In the genomic region with DNA sequence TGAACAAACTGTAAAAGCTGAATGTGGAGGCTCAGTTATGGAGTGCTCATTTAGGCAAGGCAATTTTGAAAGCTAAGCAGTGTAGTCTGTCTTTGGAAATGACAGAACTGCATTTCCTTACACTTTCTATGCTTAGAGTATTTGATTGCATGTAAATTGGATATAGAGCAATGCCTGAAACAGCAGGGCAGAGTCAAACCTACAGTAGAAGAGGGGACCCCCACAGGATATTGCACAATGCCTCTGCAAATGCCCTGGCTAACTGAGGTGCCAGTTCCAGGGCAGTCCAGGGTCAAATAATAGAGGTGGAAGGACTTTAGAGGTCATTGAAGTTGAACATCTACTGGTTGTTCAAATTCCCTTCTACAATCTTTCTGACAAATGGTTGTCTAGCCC, we compare ENCODE assay signal across 20 cellular contexts. TPM values are rescaled to one million over a fixed set of nuclear protein-coding genes. Genes with fewer than 3 reads are reported as not detected.
"Had no signal": no experiment of that assay in that cellular context is flagged by ENCODE, and none has a peak within 500 bp of the region (broad histone marks: within the 10 kb centered on the region; RNA-seq: fewer than 3 reads in every experiment).

No MANE protein-coding gene starts in this region.

- H3K27ac ChIP-seq: gastrocnemius medialis, left lung, sigmoid colon had no signal

- H3K9me3 Mint-ChIP-seq: activated B cell treated with CpG ODN at 0.5 μM for 24 hours; activated CD4-positive, alpha-beta T cell treated with anti-CD3 and anti-CD28 coated beads, Interleukin-2, amount 10 ng/mL, durations not matched to agents 24 days and 14 days; activated naive CD4-positive, alpha-beta T cell treated with anti-CD3 and anti-CD28 coated beads, Interleukin-2, amount 50 U/mL, for 72 hours; effector memory CD8-positive, alpha-beta T cell; stimulated activated effector memory CD8-positive, alpha-beta T cell treated with anti-CD3 and anti-CD28 coated beads, Interleukin-12 subunit alpha, Interleukin-12 subunit beta, amount 100 ng/mL, for 72 hours had no signal

- H3K36me3 ChIP-seq: gastrocnemius medialis, left lung, sigmoid colon had no signal

- DNase-seq: activated B cell treated with CpG ODN at 0.5 μM for 24 hours; activated CD4-positive, alpha-beta T cell treated with anti-CD3 and anti-CD28 coated beads, Interleukin-2, amount 10 ng/mL, durations not matched to agents 24 days and 14 days; activated CD8-positive, alpha-beta memory T cell treated with anti-CD3 and anti-CD28 coated beads, Interleukin-2, amount 50 U/mL, for 4 hours; activated CD8-positive, alpha-beta T cell treated with anti-CD3 and anti-CD28 coated beads, Interleukin-2, amount 10 ng/mL, durations not matched to agents 7 days and 5 days; activated gamma-delta T cell; activated T-cell treated with anti-CD3 and anti-CD28 coated beads, Interleukin-2, amount 50 U/mL, for 48 hours; amygdala; effector memory CD8-positive, alpha-beta T cell; gastrocnemius medialis; left lung; mammary epithelial cell; mucosa of descending colon; naive thymus-derived CD8-positive, alpha-beta T cell; sigmoid colon; stimulated activated CD4-positive, alpha-beta T cell treated with anti-CD3 and anti-CD28 coated beads, Interleukin-12 subunit alpha, Interleukin-12 subunit beta, amount 100 ng/mL, for 4 hours; stimulated activated CD4-positive, alpha-beta T cell treated with anti-CD3 and anti-CD28 coated beads, Interleukin-2, amount 100 ng/mL, for 24 hours; SW 1271 had no signal

- H3K36me3 Mint-ChIP-seq: stimulated activated effector memory CD8-positive, alpha-beta T cell treated with anti-CD3 and anti-CD28 coated beads, Interleukin-12 subunit alpha, Interleukin-12 subunit beta, amount 100 ng/mL, for 72 hours had no signal

- H3K9me3 ChIP-seq: gastrocnemius medialis, left lung, mucosa of descending colon, sigmoid colon had no signal

- H3K4me3 Mint-ChIP-seq: activated CD8-positive, alpha-beta T cell treated with anti-CD3 and anti-CD28 coated beads, Interleukin-2, amount 10 ng/mL, durations not matched to agents 7 days and 5 days; stimulated activated effector memory CD8-positive, alpha-beta T cell treated with anti-CD3 and anti-CD28 coated beads, Interleukin-12 subunit alpha, Interleukin-12 subunit beta, amount 100 ng/mL, for 72 hours had no signal

- H3K27ac Mint-ChIP-seq: activated B cell treated with CpG ODN at 0.5 μM for 24 hours; activated CD4-positive, alpha-beta T cell treated with anti-CD3 and anti-CD28 coated beads, Interleukin-2, amount 10 ng/mL, durations not matched to agents 24 days and 14 days; activated CD8-positive, alpha-beta T cell treated with anti-CD3 and anti-CD28 coated beads, Interleukin-2, amount 10 ng/mL, durations not matched to agents 7 days and 5 days; activated naive CD4-positive, alpha-beta T cell treated with anti-CD3 and anti-CD28 coated beads, Interleukin-2, amount 50 U/mL, for 72 hours; effector memory CD8-positive, alpha-beta T cell; stimulated activated effector memory CD8-positive, alpha-beta T cell treated with anti-CD3 and anti-CD28 coated beads, Interleukin-12 subunit alpha, Interleukin-12 subunit beta, amount 100 ng/mL, for 72 hours had no signal

- ATAC-seq: activated CD8-positive, alpha-beta T cell treated with anti-CD3 and anti-CD28 coated beads, Interleukin-2, amount 10 ng/mL, durations not matched to agents 7 days and 5 days; activated naive CD4-positive, alpha-beta T cell treated with anti-CD3 and anti-CD28 coated beads, Interleukin-2, amount 50 U/mL, for 72 hours; effector memory CD8-positive, alpha-beta T cell; gastrocnemius medialis; left lung; mucosa of descending colon; naive thymus-derived CD8-positive, alpha-beta T cell; stimulated activated effector memory CD8-positive, alpha-beta T cell treated with anti-CD3 and anti-CD28 coated beads, Interleukin-12 subunit alpha, Interleukin-12 subunit beta, amount 100 ng/mL, for 72 hours had no signal

- H3K4me3 ChIP-seq: gastrocnemius medialis, left lung, mucosa of descending colon, sigmoid colon had no signal

RNA-seq across cellular contexts. Expression of gene TMEM178A, which starts 2.2 kb away (rescaled TPM):
- total RNA-seq: activated B cell treated with CpG ODN at 0.5 μM for 24 hours; activated CD4-positive, alpha-beta T cell treated with anti-CD3 and anti-CD28 coated beads, Interleukin-2, amount 10 ng/mL, durations not matched to agents 24 days and 14 days; activated CD8-positive, alpha-beta T cell treated with anti-CD3 and anti-CD28 coated beads, Interleukin-2, amount 10 ng/mL, durations not matched to agents 7 days and 5 days; T-helper 2 cell treated with Interferon-gamma antibody and Interleukin-4, amounts not matched to agents 100 ng/mL and 5 ng/mL, for 36 hours had no signal
